In genomic region chr13:24911135-24911524, GRCh38 we compare ENCODE assay signal across 13 cellular contexts.
DNase-seq lines count a peak whose midpoint lies in the region; ATAC-seq and TF ChIP-seq lines count a peak whose summit lies in the region.
"Had no signal": no experiment of that assay in that cellular context is flagged by ENCODE, and none has a peak within 500 bp of the region (broad histone marks: within the 10 kb centered on the region; RNA-seq: fewer than 3 reads in every experiment).

No MANE protein-coding gene starts in this region.

- no peak overlapping the region for H3K27ac Mint-ChIP-seq in activated CD4-positive, alpha-beta memory T cell treated with anti-CD3 and anti-CD28 coated beads for 36 hours
- no peak overlapping the region for H3K27ac Mint-ChIP-seq in activated CD4-positive, alpha-beta memory T cell treated with anti-CD3 and anti-CD28 coated beads, Interleukin-2, amount 10 ng/mL, durations not matched to agents 7 days and 5 days
- no peak overlapping the region for H3K27ac Mint-ChIP-seq in stimulated activated effector memory CD8-positive, alpha-beta T cell treated with anti-CD3 and anti-CD28 coated beads, Interleukin-12 subunit alpha, Interleukin-12 subunit beta, amount 100 ng/mL, for 72 hours

- H3K27me3 Mint-ChIP-seq in activated CD4-positive, alpha-beta memory T cell treated with anti-CD3 and anti-CD28 coated beads for 36 hours: no peaks in the 10 kb centered on the region
- no peaks in the 10 kb centered on the region for H3K27me3 Mint-ChIP-seq in activated CD4-positive, alpha-beta memory T cell treated with anti-CD3 and anti-CD28 coated beads, Interleukin-2, amount 10 ng/mL, durations not matched to agents 7 days and 5 days

- no peaks in the 10 kb centered on the region for H3K27me3 ChIP-seq in prostate gland (replicated peaks; ENCODE audit: insufficient read depth)
- no peaks in the 10 kb centered on the region for H3K27me3 ChIP-seq in stomach
- H3K27me3 ChIP-seq: hepatocyte, right lobe of liver had no signal

- peak; percentile 63 for ATAC-seq in stimulated activated effector memory CD8-positive, alpha-beta T cell treated with anti-CD3 and anti-CD28 coated beads, Interleukin-12 subunit alpha, Interleukin-12 subunit beta, amount 100 ng/mL, for 72 hours
- ATAC-seq: right lobe of liver had no signal

- peaks cover 22% of the 10 kb centered on the region for H3K36me3 Mint-ChIP-seq in activated CD4-positive, alpha-beta memory T cell treated with anti-CD3 and anti-CD28 coated beads for 36 hours
- peaks cover 39% of the 10 kb centered on the region for H3K36me3 Mint-ChIP-seq in activated CD4-positive, alpha-beta memory T cell treated with anti-CD3 and anti-CD28 coated beads, Interleukin-2, amount 10 ng/mL, durations not matched to agents 7 days and 5 days (ENCODE audit: low read depth)
- H3K36me3 Mint-ChIP-seq in stimulated activated effector memory CD8-positive, alpha-beta T cell treated with anti-CD3 and anti-CD28 coated beads, Interleukin-12 subunit alpha, Interleukin-12 subunit beta, amount 100 ng/mL, for 72 hours: peaks cover 65% of the 10 kb centered on the region

- H3K4me1 ChIP-seq in prostate gland (replicated peaks) (no peaks in the 10 kb centered on the region), stomach (no peaks in the 10 kb centered on the region)
- H3K4me1 ChIP-seq: right lobe of liver had no signal

- H3K36me3 ChIP-seq in prostate gland: no peaks in the 10 kb centered on the region
- peaks cover 0 to 45% (median 41%) of the 10 kb centered on the region in 4 donors for H3K36me3 ChIP-seq in stomach
- H3K36me3 ChIP-seq: right lobe of liver had no signal

- H3K4me1 Mint-ChIP-seq in activated CD4-positive, alpha-beta memory T cell treated with anti-CD3 and anti-CD28 coated beads for 36 hours (ENCODE audit: low read depth): peaks cover 6% of the 10 kb centered on the region
- H3K4me1 Mint-ChIP-seq in activated CD4-positive, alpha-beta memory T cell treated with anti-CD3 and anti-CD28 coated beads, Interleukin-2, amount 10 ng/mL, durations not matched to agents 7 days and 5 days: peaks cover 14% of the 10 kb centered on the region
- H3K4me1 Mint-ChIP-seq in stimulated activated effector memory CD8-positive, alpha-beta T cell treated with anti-CD3 and anti-CD28 coated beads, Interleukin-12 subunit alpha, Interleukin-12 subunit beta, amount 100 ng/mL, for 72 hours: peaks cover 6% of the 10 kb centered on the region

- DNase-seq in activated CD4-positive, alpha-beta memory T cell treated with anti-CD3 and anti-CD28 coated beads for 36 hours: peak; percentile 29
- no peak for DNase-seq in activated CD4-positive, alpha-beta memory T cell treated with anti-CD3 and anti-CD28 coated beads, Interleukin-2, amount 10 ng/mL, durations not matched to agents 7 days and 5 days
- DNase-seq in OCI-M1 (lab: John Stamatoyannopoulos, UW) (peak; percentile 85), epithelial cell of esophagus (ENCODE audit: low read depth) (peak; percentile 59), NCI-H226 (no peak), prostate gland (ENCODE audit: low spot score) (no peak), stomach (no peak)
- no peak for DNase-seq in stimulated activated effector memory CD8-positive, alpha-beta T cell treated with anti-CD3 and anti-CD28 coated beads, Interleukin-12 subunit alpha, Interleukin-12 subunit beta, amount 100 ng/mL, for 72 hours (ENCODE audit: low spot score in 2 of 2)
- DNase-seq: activated T-cell treated with anti-CD3 and anti-CD28 coated beads, Interleukin-2, amount 50 U/mL, for 1 hour; caudate nucleus; NCI-H1417; right lobe of liver had no signal

- no peak overlapping the region for H3K4me3 Mint-ChIP-seq in activated CD4-positive, alpha-beta memory T cell treated with anti-CD3 and anti-CD28 coated beads for 36 hours
- H3K4me3 Mint-ChIP-seq in activated CD4-positive, alpha-beta memory T cell treated with anti-CD3 and anti-CD28 coated beads, Interleukin-2, amount 10 ng/mL, durations not matched to agents 7 days and 5 days: no peak overlapping the region
- no peak overlapping the region for H3K4me3 Mint-ChIP-seq in stimulated activated effector memory CD8-positive, alpha-beta T cell treated with anti-CD3 and anti-CD28 coated beads, Interleukin-12 subunit alpha, Interleukin-12 subunit beta, amount 100 ng/mL, for 72 hours

- H3K4me3 ChIP-seq in epithelial cell of esophagus (ENCODE audit: low read length) (no peak overlapping the region), prostate gland (no peak overlapping the region), stomach (no peak overlapping the region)
- H3K4me3 ChIP-seq: hepatocyte, right lobe of liver had no signal

- CTCF ChIA-PET in activated CD4-positive, alpha-beta memory T cell treated with anti-CD3 and anti-CD28 coated beads for 36 hours (lab: Charles Lee): interaction anchor here (0.7 kb wide), 1 partner anchor 57 kb away, joined by 3 read pairs; no protein-coding TSS in a partner anchor
- CTCF ChIA-PET in activated CD4-positive, alpha-beta memory T cell treated with anti-CD3 and anti-CD28 coated beads, Interleukin-2, amount 10 ng/mL, durations not matched to agents 7 days and 5 days (lab: Charles Lee): interaction anchor here (1.0 kb wide), 1 partner anchor 84 kb away, joined by 3 read pairs; no protein-coding TSS in a partner anchor

- intact Hi-C loops in activated CD4-positive, alpha-beta memory T cell treated with anti-CD3 and anti-CD28 coated beads for 36 hours (cut with micrococcal nuclease): no loop called here
- intact Hi-C loops in prostate gland (cut with DNase I) (no loop called here), stomach (cut with DNase I; ENCODE audit: low total_unique reads) (no loop called here)

- TF ChIP-seq POLR2A in prostate gland (IDR thresholded peaks at IDR 0.05) (no peak), stomach (IDR thresholded peaks at IDR 0.05) (no peak)

- no peak for TF ChIP-seq EP300 in stomach (IDR thresholded peaks at IDR 0.05)

- no peaks in the 10 kb centered on the region for H3K9me3 Mint-ChIP-seq in activated CD4-positive, alpha-beta memory T cell treated with anti-CD3 and anti-CD28 coated beads for 36 hours
- H3K9me3 Mint-ChIP-seq in activated CD4-positive, alpha-beta memory T cell treated with anti-CD3 and anti-CD28 coated beads, Interleukin-2, amount 10 ng/mL, durations not matched to agents 7 days and 5 days: no peaks in the 10 kb centered on the region
- no peaks in the 10 kb centered on the region for H3K9me3 Mint-ChIP-seq in stimulated activated effector memory CD8-positive, alpha-beta T cell treated with anti-CD3 and anti-CD28 coated beads, Interleukin-12 subunit alpha, Interleukin-12 subunit beta, amount 100 ng/mL, for 72 hours

- WGBS in prostate gland: 86% methylated on average over 4 of the region's 4 CpGs
- WGBS in stomach, 5 donors: 69 to 87% (median 77%) methylated on average over 4 of the region's 4 CpGs

- H3K27ac ChIP-seq in prostate gland (no peak overlapping the region), stomach (no peak overlapping the region)
- H3K27ac ChIP-seq: hepatocyte, right lobe of liver had no signal

- TF ChIP-seq CTCF in epithelial cell of esophagus (IDR thresholded peaks at IDR 0.05; ENCODE audit: insufficient read depth, low read depth, low read length, missing control alignments) (no peak), prostate gland (IDR thresholded peaks at IDR 0.05) (no peak), stomach (IDR thresholded peaks at IDR 0.05) (no peak)

- POLR2A ChIA-PET in activated CD4-positive, alpha-beta memory T cell treated with anti-CD3 and anti-CD28 coated beads for 36 hours (lab: Charles Lee): interaction anchor here (0.6 kb wide), 1 partner anchor 155 kb away, joined by 4 read pairs; no protein-coding TSS in a partner anchor
- POLR2A ChIA-PET in activated CD4-positive, alpha-beta memory T cell treated with anti-CD3 and anti-CD28 coated beads, Interleukin-2, amount 10 ng/mL, durations not matched to agents 7 days and 5 days (lab: Charles Lee): interaction anchor here (1.3 kb wide), 1 partner anchor 11 kb away, joined by 7 read pairs; a partner anchor contains a TSS

- H3K9me3 ChIP-seq in prostate gland (no peaks in the 10 kb centered on the region), stomach (no peaks in the 10 kb centered on the region)
- H3K9me3 ChIP-seq: right lobe of liver had no signal

Comparison
In these comparisons a context has a peak if more than half of its experiments do, and no peak if none do; other contexts are left out.
1. DNase-seq: peak in activated CD4-positive, alpha-beta memory T cell treated with anti-CD3 and anti-CD28 coated beads for 36 hours (single experiment), OCI-M1 (single experiment) and epithelial cell of esophagus (single experiment); none in activated CD4-positive, alpha-beta memory T cell treated with anti-CD3 and anti-CD28 coated beads, Interleukin-2, amount 10 ng/mL, durations not matched to agents 7 days and 5 days (single experiment), stimulated activated effector memory CD8-positive, alpha-beta T cell treated with anti-CD3 and anti-CD28 coated beads, Interleukin-12 subunit alpha, Interleukin-12 subunit beta, amount 100 ng/mL, for 72 hours (0 of 2), NCI-H226 (single experiment), prostate gland (single experiment) and stomach (single experiment).